ENCODE assay signal across 8 cellular contexts in the genomic region with DNA sequence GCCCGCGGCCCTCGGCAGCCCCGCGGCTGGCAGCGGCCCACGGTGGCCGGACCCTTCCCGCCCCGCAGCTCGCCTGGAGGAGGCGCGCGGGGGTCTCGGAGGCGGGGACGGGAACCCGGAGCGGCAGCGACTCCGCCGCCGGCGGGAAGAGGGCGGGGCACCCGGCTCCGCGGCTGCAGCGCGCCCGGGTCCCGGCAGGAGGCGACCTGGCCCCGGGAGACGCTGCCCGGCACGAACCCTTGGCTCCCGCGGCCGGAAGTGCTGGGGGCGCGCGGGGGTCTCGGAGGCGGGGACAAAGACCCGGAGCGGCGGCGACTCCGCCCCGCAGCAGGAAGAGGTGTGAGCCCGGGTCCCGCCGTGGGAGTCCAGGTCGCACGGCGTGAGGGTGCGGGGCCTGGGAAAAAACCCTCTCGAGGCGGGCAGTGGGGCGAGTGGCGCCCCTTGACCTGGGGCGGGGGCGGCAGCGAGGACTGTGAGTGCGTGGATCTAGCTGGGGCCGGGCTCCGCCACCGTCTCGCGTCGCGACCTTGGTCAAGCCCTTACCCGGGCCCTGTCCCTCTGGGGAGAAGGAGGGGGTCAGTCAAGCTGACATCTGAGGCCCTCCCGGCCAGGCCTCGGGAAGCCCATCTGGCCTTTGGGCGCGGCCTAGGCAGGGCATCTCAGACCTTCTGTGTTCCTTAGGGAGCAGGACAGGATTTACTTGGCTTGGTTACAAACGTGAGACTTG. TPM values are rescaled to one million over a fixed set of nuclear protein-coding genes. Genes with fewer than 3 reads are reported as not detected.
A peak's percentile ranks its signal among the peaks of the same experiment; 100 is the strongest.
DNase-seq lines count a peak whose midpoint lies in the region; ATAC-seq and TF ChIP-seq lines count a peak whose summit lies in the region.

A gene (minus strand): TSS at position 151 of the 727 bp plus-strand sequence. CDS start 230 bp downstream, outside the sequence.

- H3K27ac ChIP-seq in A673 (ENCODE audit: low read depth, low read length, poor library complexity, severe bottlenecking) = peak within 1 kb of the TSS; percentile 60
- peak within 1 kb of the TSS; percentile 68 to 73 (median 69) for H3K27ac ChIP-seq in right lobe of liver

- CTCF ChIA-PET in A673 (lab: Charles Lee) = interaction anchor here (0.6 to 1.6 kb wide), 4 partner anchors 8 to 993 kb away, joined by 3 to 10 read pairs (median 4); no protein-coding TSS in a partner anchor

- intact Hi-C loops in A673 (cut with micrococcal nuclease; ENCODE audit: unreplicated experiment) = no loop called here
- intact Hi-C loops in right lobe of liver (cut with DNase I) = no loop called here

- peak; percentile 62 for TF ChIP-seq POLR2A in right lobe of liver (IDR thresholded peaks at IDR 0.05)

- 0% methylated on average over 3 of the region's 79 CpGs for WGBS in right lobe of liver (ENCODE audit: insufficient coverage, low coverage, low lambda C conversion rate, missing lambda C conversion rate)

- peak; percentile 47; the same call in 1 of the 2 replicates for TF ChIP-seq CTCF in A673 (conservative IDR thresholded peaks at IDR 0.05; ENCODE audit: low read depth, low read length)
- peak; percentile 69 to 93 (median 82) for TF ChIP-seq CTCF in right lobe of liver (IDR thresholded peaks at IDR 0.05)

- no TSS peak for BruUV-seq in A673 (replicated peaks; lab: Mats Ljungman, UMichigan)

- H3K4me3 ChIP-seq in A673 (ENCODE audit: low read depth, low read length, poor library complexity, severe bottlenecking) (peak within 1 kb of the TSS; percentile 65), right lobe of liver (peak within 1 kb of the TSS; percentile 71 to 89 (median 74))

- no peaks in the 10 kb centered on the region for H3K36me3 ChIP-seq in A673 (ENCODE audit: insufficient read depth, low read length, poor library complexity, severe bottlenecking)
- no peaks in the 10 kb centered on the region for H3K36me3 ChIP-seq in right lobe of liver

- H3K9me3 ChIP-seq in A673 (ENCODE audit: low read depth, low read length, poor library complexity, severe bottlenecking) (no peaks in the 10 kb centered on the region), right lobe of liver (no peaks in the 10 kb centered on the region)

- peaks cover 8% of the 10 kb centered on the region for H3K4me1 ChIP-seq in A673 (ENCODE audit: insufficient read depth, low read length, poor library complexity, severe bottlenecking)
- H3K4me1 ChIP-seq in right lobe of liver = peaks cover 0 to 15% (median 0%) of the 10 kb centered on the region in 4 donors

- DNase-seq in A673 (ENCODE audit: low spot score) (peak; percentile 76), NCI-H460 (ENCODE audit: extremely low read depth, low read depth) (peak; percentile 42), dermis blood vessel endothelial cell (peak; percentile 67), right lobe of liver (peak; percentile 74 to 78 (median 75))
- peak; percentile 54 for DNase-seq in activated CD4-positive, alpha-beta T cell treated with anti-CD3 and anti-CD28 coated beads, Interleukin-2, amount 50 U/mL, for 24 hours (ENCODE audit: low read depth in 1 of 2, low spot score in 1 of 2)
- peak; percentile 74 for DNase-seq in stimulated activated CD4-positive, alpha-beta T cell treated with anti-CD3 and anti-CD28 coated beads, Interleukin-4, amount 100 ng/mL, for 24 hours

- POLR2A ChIA-PET in A673 (lab: Charles Lee; ENCODE audit: low non-redundant PET) = no interaction called here

- ATAC-seq in GM18511 (IDR thresholded peaks at IDR 0.05; ENCODE audit: unreplicated experiment) = peak; percentile 82
- ATAC-seq in HG03095 (IDR thresholded peaks at IDR 0.05; ENCODE audit: unreplicated experiment) = peak; percentile 70
- peak; percentile 91 to 95 (median 94) for ATAC-seq in right lobe of liver

- H3K27me3 ChIP-seq in A673 (replicated peaks; ENCODE audit: insufficient read depth, low read depth, low read length, poor library complexity) = no peaks in the 10 kb centered on the region
- no peaks in the 10 kb centered on the region for H3K27me3 ChIP-seq in right lobe of liver

RNA-seq across cellular contexts. Expression of the gene that starts here (rescaled TPM):
- total RNA-seq in A673 (2021) (1.7 and 2.1 TPM in 2 replicates), dermis blood vessel endothelial cell (1.5 and 2.5 TPM in 2 replicates), right lobe of liver (1 to 10 TPM in 2 of 6 experiments, under 1 TPM in 3, not detected in 1; 0.22 to 1.3 (median 0.74) TPM)
- total RNA-seq in NCI-H460 (2014; rRNA removed; shearing (Covaris generic)) = 5.2 and 6.2 TPM in 2 replicates
- polyA plus RNA-seq in NCI-H460 (2014; cell fraction: nucleus; rRNA removed) = 4.3 and 14.7 TPM in 2 replicates

Comparison
In these comparisons a context has a peak if more than half of its experiments do, and no peak if none do; other contexts are left out.
1. Peak in every context shown above with its lines: DNase-seq, ATAC-seq, H3K4me3 ChIP-seq and H3K27ac ChIP-seq.